9 cellular contexts compared by ENCODE assay signal in genomic region chr5:71938886-71939285, GRCh38.
DNase-seq lines count a peak whose midpoint lies in the region; ATAC-seq and TF ChIP-seq lines count a peak whose summit lies in the region.
"Had no signal": no experiment of that assay in that cellular context is flagged by ENCODE, and none has a peak within 500 bp of the region (broad histone marks: within the 10 kb centered on the region; RNA-seq: fewer than 3 reads in every experiment).

No MANE protein-coding gene starts in this region.

- CTCF ChIA-PET in activated naive CD4-positive, alpha-beta T cell treated with anti-CD3 and anti-CD28 coated beads for 36 hours (lab: Charles Lee): no interaction called here

- no peaks in the 10 kb centered on the region for H3K27me3 ChIP-seq in ectodermal cell (ENCODE audit: control insufficient read depth, insufficient read depth, low read length, poor library complexity, severe bottlenecking)
- no peaks in the 10 kb centered on the region for H3K27me3 ChIP-seq in prostate gland (replicated peaks; ENCODE audit: insufficient read depth)

- no peak for TF ChIP-seq CTCF in prostate gland (IDR thresholded peaks at IDR 0.05)

- 61 to 71% methylated on average over 7 of the region's 7 CpGs for WGBS in ectodermal cell, 2 experiments
- 39% methylated on average over 7 of the region's 7 CpGs for WGBS in prostate gland

- peak overlapping the region; percentile 3 for H3K27ac ChIP-seq in ectodermal cell (ENCODE audit: insufficient read depth, low read depth, low read length, poor library complexity, severe bottlenecking)
- peak overlapping the region in 1 of 2 donors; percentile 0 for H3K27ac ChIP-seq in prostate gland

- H3K36me3 ChIP-seq in ectodermal cell (ENCODE audit: control insufficient read depth, insufficient read depth, low read length) (peaks cover 3% of the 10 kb centered on the region), prostate gland (no peaks in the 10 kb centered on the region)

- DNase-seq in HK-2 (ENCODE audit: unreplicated experiment): peak; percentile 60
- DNase-seq in NCI-H510A (lab: John Stamatoyannopoulos, UW): peak; percentile 88
- peak; percentile 61 for DNase-seq in prostate gland (ENCODE audit: low spot score)
- DNase-seq in activated gamma-delta T cell (lab: John Stamatoyannopoulos, UW): no peak
- DNase-seq in activated naive CD4-positive, alpha-beta T cell treated with anti-CD3 and anti-CD28 coated beads for 36 hours: no peak
- DNase-seq: activated CD4-positive, CD25-positive, alpha-beta regulatory T cell had no signal

- no peak overlapping the region for H3K4me3 Mint-ChIP-seq in activated naive CD4-positive, alpha-beta T cell treated with anti-CD3 and anti-CD28 coated beads for 36 hours

- TF ChIP-seq POLR2A in prostate gland (IDR thresholded peaks at IDR 0.05): no peak

- H3K36me3 Mint-ChIP-seq in activated naive CD4-positive, alpha-beta T cell treated with anti-CD3 and anti-CD28 coated beads for 36 hours (ENCODE audit: low read depth): no peaks in the 10 kb centered on the region

- H3K27ac Mint-ChIP-seq in activated naive CD4-positive, alpha-beta T cell treated with anti-CD3 and anti-CD28 coated beads for 36 hours: no peak overlapping the region

- peaks cover 2% of the 10 kb centered on the region for H3K9me3 Mint-ChIP-seq in activated naive CD4-positive, alpha-beta T cell treated with anti-CD3 and anti-CD28 coated beads for 36 hours

- no peaks in the 10 kb centered on the region for H3K9me3 ChIP-seq in ectodermal cell (ENCODE audit: control insufficient read depth, low read length)
- H3K9me3 ChIP-seq in prostate gland: no peaks in the 10 kb centered on the region

- H3K4me1 ChIP-seq in ectodermal cell (ENCODE audit: control insufficient read depth, insufficient read depth, low read length): peaks cover 21% of the 10 kb centered on the region
- H3K4me1 ChIP-seq in prostate gland (replicated peaks): no peaks in the 10 kb centered on the region

- intact Hi-C loops in prostate gland (cut with DNase I): no loop called here
- intact Hi-C loops in activated naive CD4-positive, alpha-beta T cell treated with anti-CD3 and anti-CD28 coated beads for 36 hours (cut with micrococcal nuclease): no loop called here

- ATAC-seq in GM18517 (IDR thresholded peaks at IDR 0.05; ENCODE audit: unreplicated experiment) (no peak), HG02642 (IDR thresholded peaks at IDR 0.05; ENCODE audit: poor library complexity, unreplicated experiment) (no peak)

- no peaks in the 10 kb centered on the region for H3K4me1 Mint-ChIP-seq in activated naive CD4-positive, alpha-beta T cell treated with anti-CD3 and anti-CD28 coated beads for 36 hours (ENCODE audit: low read depth)

- H3K27me3 Mint-ChIP-seq in activated naive CD4-positive, alpha-beta T cell treated with anti-CD3 and anti-CD28 coated beads for 36 hours (ENCODE audit: low read depth): peaks cover 7% of the 10 kb centered on the region

- H3K4me3 ChIP-seq in ectodermal cell (ENCODE audit: insufficient read depth, low read depth, low read length) (no peak overlapping the region), prostate gland (no peak overlapping the region)

Comparison
In these comparisons a context has a peak if more than half of its experiments do, and no peak if none do; other contexts are left out.
1. DNase-seq: peak in HK-2 (single experiment), NCI-H510A (single experiment) and prostate gland (single experiment); none in activated gamma-delta T cell (single experiment) and activated naive CD4-positive, alpha-beta T cell treated with anti-CD3 and anti-CD28 coated beads for 36 hours (single experiment).